Comparison of ENCODE assay signal across 19 cellular contexts in genomic region chr21:41762753-41763152, GRCh38. TPM values are rescaled to one million over a fixed set of nuclear protein-coding genes. Genes with fewer than 3 reads are reported as not detected.
A peak's percentile ranks its signal among the peaks of the same experiment; 100 is the strongest.
DNase-seq lines count a peak whose midpoint lies in the region; ATAC-seq and TF ChIP-seq lines count a peak whose summit lies in the region.
"Had no signal": no experiment of that assay in that cellular context is flagged by ENCODE, and none has a peak within 500 bp of the region (broad histone marks: within the 10 kb centered on the region; RNA-seq: fewer than 3 reads in every experiment).

No MANE protein-coding gene starts in this region.

- no peaks in the 10 kb centered on the region for H3K36me3 Mint-ChIP-seq in nephron progenitor cell (ENCODE audit: low read depth)
- H3K36me3 Mint-ChIP-seq: CD4-positive, alpha-beta memory T cell had no signal

- H3K9me3 ChIP-seq in A673 (ENCODE audit: low read depth, low read length, poor library complexity, severe bottlenecking) (no peaks in the 10 kb centered on the region), RWPE2 (ENCODE audit: severe bottlenecking) (no peaks in the 10 kb centered on the region)
- H3K9me3 ChIP-seq: esophagus muscularis mucosa, heart left ventricle had no signal

- ATAC-seq in RWPE2 (ENCODE audit: low read depth) (no peak), GM19023 (IDR thresholded peaks at IDR 0.05; ENCODE audit: unreplicated experiment) (no peak)
- ATAC-seq: stimulated activated naive CD8-positive, alpha-beta T cell treated with anti-CD3 and anti-CD28 coated beads, Interleukin-15, Interleukin-2, amounts not matched to agents 100 U/mL and 50 U/mL, for 24 hours had no signal

- TSS peak; percentile 3 for BruUV-seq in A673 (replicated peaks; lab: Mats Ljungman, UMichigan)

- H3K27me3 ChIP-seq in A673 (replicated peaks; ENCODE audit: insufficient read depth, low read depth, low read length, poor library complexity) (no peaks in the 10 kb centered on the region), RWPE2 (ENCODE audit: insufficient read depth, poor library complexity, severe bottlenecking) (no peaks in the 10 kb centered on the region)

- CTCF ChIA-PET in A673 (lab: Charles Lee): interaction anchor here (0.6 kb wide), 1 partner anchor 81 kb away, joined by 3 read pairs; no protein-coding TSS in a partner anchor

- H3K4me3 ChIP-seq in A673 (ENCODE audit: low read depth, low read length, poor library complexity, severe bottlenecking) (peak overlapping the region; percentile 70), RWPE2 (ENCODE audit: severe bottlenecking) (peak overlapping the region; percentile 87)

- no peak overlapping the region for H3K27ac Mint-ChIP-seq in nephron progenitor cell
- H3K27ac Mint-ChIP-seq: CD4-positive, alpha-beta memory T cell had no signal

- no peak for TF ChIP-seq CTCF in A673 (conservative IDR thresholded peaks at IDR 0.05; ENCODE audit: low read depth, low read length)
- TF ChIP-seq CTCF in RWPE2 (IDR thresholded peaks at IDR 0.05; ENCODE audit: poor library complexity, severe bottlenecking): no peak
- no peak for TF ChIP-seq CTCF in nephron progenitor cell (IDR thresholded peaks at IDR 0.05)

- intact Hi-C loops in A673 (cut with micrococcal nuclease; ENCODE audit: unreplicated experiment): no loop called here

- H3K4me1 ChIP-seq in A673 (ENCODE audit: insufficient read depth, low read length, poor library complexity, severe bottlenecking): peaks cover 61% of the 10 kb centered on the region
- peaks cover 61% of the 10 kb centered on the region for H3K4me1 ChIP-seq in RWPE2 (ENCODE audit: insufficient read depth, poor library complexity, severe bottlenecking)

- no peaks in the 10 kb centered on the region for H3K36me3 ChIP-seq in A673 (ENCODE audit: insufficient read depth, low read length, poor library complexity, severe bottlenecking)
- peaks cover 28% of the 10 kb centered on the region for H3K36me3 ChIP-seq in RWPE2 (ENCODE audit: low read depth)
- H3K36me3 ChIP-seq: esophagus muscularis mucosa, heart left ventricle had no signal

- H3K4me3 Mint-ChIP-seq in nephron progenitor cell: peak overlapping the region; percentile 80
- H3K4me3 Mint-ChIP-seq: CD4-positive, alpha-beta memory T cell had no signal

- H3K4me1 Mint-ChIP-seq in nephron progenitor cell: peaks cover 56% of the 10 kb centered on the region

- peaks cover 78% of the 10 kb centered on the region for H3K27me3 Mint-ChIP-seq in nephron progenitor cell (ENCODE audit: low read depth, poor library complexity)

- POLR2A ChIA-PET in A673 (lab: Charles Lee; ENCODE audit: low non-redundant PET): no interaction called here

- peak overlapping the region; percentile 90 for H3K27ac ChIP-seq in A673 (ENCODE audit: low read depth, low read length, poor library complexity, severe bottlenecking)
- H3K27ac ChIP-seq in RWPE2 (ENCODE audit: poor library complexity, severe bottlenecking): peak overlapping the region; percentile 94
- H3K27ac ChIP-seq in epithelial cell of prostate: peak overlapping the region; percentile 86

- H3K9me3 Mint-ChIP-seq in nephron progenitor cell: no peaks in the 10 kb centered on the region

- DNase-seq in A673 (ENCODE audit: low spot score): no peak
- no peak for DNase-seq in RWPE2 (ENCODE audit: low spot score)
- no peak for DNase-seq in epithelial cell of prostate (ENCODE audit: low read depth, low spot score)
- no peak for DNase-seq in nephron progenitor cell
- no peak for DNase-seq in medulla oblongata (ENCODE audit: extremely low spot score)
- DNase-seq in activated T-cell treated with anti-CD3 and anti-CD28 coated beads for 4 hours: no peak
- DNase-seq in SK-N-DZ (ENCODE audit: low spot score): no peak
- DNase-seq: activated CD4-positive, CD25-positive, alpha-beta regulatory T cell; activated gamma-delta T cell; amniotic stem cell; CD4-positive, alpha-beta memory T cell; heart left ventricle; KBM-7; RPMI8226; stimulated activated CD4-positive, alpha-beta T cell treated with anti-CD3 and anti-CD28 coated beads, Interleukin-12 subunit alpha, Interleukin-12 subunit beta, amount 100 ng/mL, for 4 hours; stimulated activated naive CD8-positive, alpha-beta T cell treated with anti-CD3 and anti-CD28 coated beads, Interleukin-15, Interleukin-2, amounts not matched to agents 100 U/mL and 50 U/mL, for 24 hours; T-helper 1 cell had no signal

RNA-seq across cellular contexts. Expression of gene RIPK4, which starts 4.1 kb away (rescaled TPM):
- 16.0 and 17.0 TPM in 2 replicates for total RNA-seq in A673 (2021)
- not detected in 2 replicates for polyA plus RNA-seq in SK-N-DZ (2014; cell fraction: cytosol; rRNA removed)
- polyA plus RNA-seq in SK-N-DZ (2014; cell fraction: nucleus; rRNA removed): not detected in 2 replicates
